8 cellular contexts compared by ENCODE assay signal in genomic region chr19:47745010-47745901, GRCh38.
DNase-seq lines count a peak whose midpoint lies in the region; ATAC-seq and FAIRE-seq lines count a peak whose summit lies in the region.

Gene NOP53, plus strand, starts transcription at chr19:47745546. Its CDS starts 14 bp downstream, at chr19:47745560.

- DNase-seq in Ammon's horn (ENCODE audit: low spot score): peak; percentile 97
- peak; percentile 95 for DNase-seq in GM19239 (ENCODE audit: insufficient read length, low spot score)
- DNase-seq in NCI-H526 treated with DMSO at 0.1 percent for 48 hours (lab: John Stamatoyannopoulos, UW): peak; percentile 95
- DNase-seq in activated CD4-positive, alpha-beta T cell treated with anti-CD3 and anti-CD28 coated beads for 48 hours: peak; percentile 98
- DNase-seq in stimulated activated CD4-positive, alpha-beta T cell treated with anti-CD3 and anti-CD28 coated beads, Interleukin-1b, Interleukin-23, amount 100 ng/mL, for 24 hours (ENCODE audit: low read depth in 4 of 4, low spot score in 1 of 4): peak; percentile 93 to 96 (median 94)

- H3K27ac ChIP-seq in cingulate gyrus (ENCODE audit: low read depth, low read length) (peak within 1 kb of the TSS; percentile 96), layer of hippocampus (ENCODE audit: low read depth, low read length) (peak within 1 kb of the TSS; percentile 96)

- peak; percentile 39 for ATAC-seq in HG03469 (IDR thresholded peaks at IDR 0.05; ENCODE audit: unreplicated experiment)

- peak; percentile 95 for FAIRE-seq in GM19239 (lab: Jason Lieb, UNC)

- H3K27me3 ChIP-seq in layer of hippocampus (ENCODE audit: control insufficient read depth, insufficient read depth, low read length): no peaks in the 10 kb centered on the region

Comparison
In these comparisons a context has a peak if more than half of its experiments do, and no peak if none do; other contexts are left out.
1. Peak in every context shown above with its lines: DNase-seq, ATAC-seq and H3K27ac ChIP-seq.